Comparison of ENCODE assay signal across 13 cellular contexts in the genomic region with DNA sequence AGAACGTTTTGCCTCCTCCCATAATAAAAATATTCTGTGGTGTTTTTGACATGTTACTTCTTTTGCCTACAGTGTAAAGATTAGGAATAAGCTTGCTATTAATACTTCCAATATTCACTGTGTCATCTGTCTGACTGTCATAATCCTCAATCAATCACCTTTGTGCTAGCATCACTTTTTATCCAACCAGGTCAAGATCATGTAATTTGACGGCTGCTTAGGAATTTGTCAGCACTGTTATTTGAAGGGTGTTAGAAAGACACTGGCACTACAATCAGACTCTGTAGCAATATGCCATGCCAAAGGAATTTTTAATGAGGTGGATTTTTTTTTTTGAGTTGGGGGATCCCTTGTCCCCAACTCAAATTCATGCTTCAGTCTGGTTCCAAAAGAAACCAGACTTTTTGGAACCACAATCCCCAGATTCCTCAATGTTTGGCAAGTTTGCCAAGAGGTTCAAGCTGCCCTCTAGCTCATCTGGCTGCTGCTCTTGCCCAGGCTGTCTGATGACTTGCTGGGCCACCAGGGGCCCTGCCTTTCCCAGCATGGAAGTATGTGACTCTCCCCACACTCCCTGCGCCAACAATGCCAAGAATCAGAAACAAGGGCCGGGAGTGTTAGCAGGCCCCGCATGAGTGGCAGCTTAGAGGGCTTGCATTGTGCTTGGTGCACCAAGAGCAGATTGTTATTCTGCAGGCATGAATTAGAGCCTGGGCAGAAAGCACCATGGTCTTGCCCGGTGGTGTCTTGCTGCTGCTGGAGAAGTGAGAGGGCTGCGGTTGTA. TPM values are rescaled to one million over a fixed set of nuclear protein-coding genes. Genes with fewer than 3 reads are reported as not detected.
DNase-seq lines count a peak whose midpoint lies in the region; FAIRE-seq and TF ChIP-seq lines count a peak whose summit lies in the region.
"Had no signal": no experiment of that assay in that cellular context is flagged by ENCODE, and none has a peak within 500 bp of the region (broad histone marks: within the 10 kb centered on the region; RNA-seq: fewer than 3 reads in every experiment).

No MANE protein-coding gene starts in this region.

- H3K27me3 Mint-ChIP-seq in mesothelial cell of epicardium (ENCODE audit: low read depth) (no peaks in the 10 kb centered on the region), type B pancreatic cell (no peaks in the 10 kb centered on the region)

- H3K79me2 ChIP-seq in PC-9 (ENCODE audit: low read depth) = peaks cover 11% of the 10 kb centered on the region; the same call in 1 of the 2 replicates

- H3K4me3 Mint-ChIP-seq in mesothelial cell of epicardium = no peak overlapping the region
- H3K4me3 Mint-ChIP-seq in type B pancreatic cell = peak overlapping the region; percentile 57
- H3K4me3 Mint-ChIP-seq: stimulated activated naive CD8-positive, alpha-beta T cell treated with anti-CD3 and anti-CD28 coated beads, Interleukin-15, Interleukin-2, amounts not matched to agents 100 ng/mL and 50 ng/mL, for 24 hours had no signal

- H3F3A ChIP-seq in PC-9 (ENCODE audit: insufficient read depth, low read depth) = peaks cover 23% of the 10 kb centered on the region

- no peaks in the 10 kb centered on the region for H3K36me3 ChIP-seq in PC-9 (ENCODE audit: low read depth)
- H3K36me3 ChIP-seq in prostate gland = no peaks in the 10 kb centered on the region

- no peaks in the 10 kb centered on the region for H3K9me2 ChIP-seq in PC-9 (ENCODE audit: insufficient read depth)

- no peaks in the 10 kb centered on the region for H3K27me3 ChIP-seq in PC-9 (ENCODE audit: insufficient read depth, low read depth)
- no peaks in the 10 kb centered on the region for H3K27me3 ChIP-seq in prostate gland (replicated peaks; ENCODE audit: insufficient read depth)

- peaks cover 59% of the 10 kb centered on the region for H3K4me1 ChIP-seq in PC-9 (replicated peaks; ENCODE audit: insufficient read depth)
- no peaks in the 10 kb centered on the region for H3K4me1 ChIP-seq in prostate gland (replicated peaks)

- intact Hi-C loops in PC-9 (cut with micrococcal nuclease; ENCODE audit: unreplicated experiment) (loop anchor here (1.0 to 5.0 kb wide), 4 partner anchors 59 to 377 kb away; partner anchors contain the start of genes EIF2A, PFN2, SERP1 and TSC22D2), prostate gland (cut with DNase I) (no loop called here)

- FAIRE-seq in D721Med (lab: Jason Lieb, UNC) = no peak
- FAIRE-seq: G401.6, HepG2 had no signal

- TF ChIP-seq POLR2A in prostate gland (IDR thresholded peaks at IDR 0.05) = no peak

- DNase-seq in PC-9 (peak; percentile 55 to 67), epithelial cell of prostate (ENCODE audit: low read depth, low spot score) (no peak), mesothelial cell of epicardium (ENCODE audit: low spot score in 2 of 2, unreplicated experiment in 2 of 2) (no peak), type B pancreatic cell (ENCODE audit: extremely low spot score, unreplicated experiment) (no peak), prostate gland (ENCODE audit: low spot score) (no peak), retina (no peak), CD1c-positive myeloid dendritic cell (ENCODE audit: extremely low spot score) (no peak), D721Med (ENCODE audit: insufficient read length, low spot score) (no peak)
- DNase-seq: effector CD8-positive, alpha-beta T cell; NCI-H2171 had no signal

- no peak overlapping the region for H2AFZ ChIP-seq in PC-9

- CTCF ChIA-PET in PC-9 (lab: Charles Lee) = interaction anchor here (0.6 to 1.6 kb wide), 7 partner anchors 13 to 249 kb away, joined by 3 to 7 read pairs (median 4); partner anchors contain the start of gene TSC22D2

- 74% methylated on average over 7 of the region's 7 CpGs for WGBS in prostate gland

- H3K4me2 ChIP-seq in PC-9 = peak overlapping the region; percentile 68

- POLR2A ChIA-PET in PC-9 (lab: Charles Lee; ENCODE audit: unreplicated experiment) = interaction anchor here (0.5 to 0.7 kb wide), 4 partner anchors 11 to 204 kb away, joined by 4 to 12 read pairs (median 8); no protein-coding TSS in a partner anchor

- no peaks in the 10 kb centered on the region for H3K36me3 Mint-ChIP-seq in mesothelial cell of epicardium
- no peaks in the 10 kb centered on the region for H3K36me3 Mint-ChIP-seq in type B pancreatic cell

- no peaks in the 10 kb centered on the region for H3K9me3 Mint-ChIP-seq in mesothelial cell of epicardium
- H3K9me3 Mint-ChIP-seq in type B pancreatic cell = no peaks in the 10 kb centered on the region
- H3K9me3 Mint-ChIP-seq: stimulated activated naive CD8-positive, alpha-beta T cell treated with anti-CD3 and anti-CD28 coated beads, Interleukin-15, Interleukin-2, amounts not matched to agents 100 ng/mL and 50 ng/mL, for 24 hours had no signal

- H3K4me1 Mint-ChIP-seq in mesothelial cell of epicardium = peaks cover 76% of the 10 kb centered on the region
- peaks cover 49% of the 10 kb centered on the region for H3K4me1 Mint-ChIP-seq in type B pancreatic cell (ENCODE audit: unreplicated experiment)

- H3K9me3 ChIP-seq in PC-9 (ENCODE audit: insufficient read depth, low read depth) = no peaks in the 10 kb centered on the region
- no peaks in the 10 kb centered on the region for H3K9me3 ChIP-seq in prostate gland

- H3K27ac Mint-ChIP-seq in mesothelial cell of epicardium (peak overlapping the region; percentile 30), type B pancreatic cell (peak overlapping the region; percentile 93)
- H3K27ac Mint-ChIP-seq: stimulated activated naive CD8-positive, alpha-beta T cell treated with anti-CD3 and anti-CD28 coated beads, Interleukin-15, Interleukin-2, amounts not matched to agents 100 ng/mL and 50 ng/mL, for 24 hours had no signal

- H3K27ac ChIP-seq in PC-9 (peak overlapping the region; percentile 87), epithelial cell of prostate (peak overlapping the region; percentile 98), prostate gland (no peak overlapping the region)

- BruUV-seq in PC-9 (replicated peaks; lab: Mats Ljungman, UMichigan) = no TSS peak

- TF ChIP-seq CTCF in PC-9 (conservative IDR thresholded peaks at IDR 0.05) (no peak), mesothelial cell of epicardium (IDR thresholded peaks at IDR 0.05; ENCODE audit: unreplicated experiment) (no peak), type B pancreatic cell (conservative IDR thresholded peaks at IDR 0.05) (no peak), prostate gland (IDR thresholded peaks at IDR 0.05) (no peak), D721Med (IDR thresholded peaks at IDR 0.05; ENCODE audit: insufficient read depth, missing control alignments) (no peak)

- no peak overlapping the region for H3K4me3 ChIP-seq in PC-9
- no peak overlapping the region for H3K4me3 ChIP-seq in prostate gland

- no peaks in the 10 kb centered on the region for H4K20me1 ChIP-seq in PC-9 (ENCODE audit: insufficient read depth)

RNA-seq across cellular contexts. Expression of gene TSC22D2, which starts 58.6 kb away (rescaled TPM):
- total RNA-seq in PC-9 (2021) = 20.5 and 32.0 TPM in 2 replicates
- total RNA-seq in mesothelial cell of epicardium = 68.7 to 73.2 TPM (median 71.2 TPM) in 3 replicates
- 64.4 and 106 TPM in 2 replicates for total RNA-seq in type B pancreatic cell (ENCODE audit: low replicate concordance)
- total RNA-seq in prostate gland = 10 to 100 TPM in 1 of 2 donors, 1 to 10 TPM in 1; 9.6 to 29.2 TPM

Comparison
In these comparisons a context has a peak if more than half of its experiments do, and no peak if none do; other contexts are left out.
1. DNase-seq: peak in PC-9 (2 of 2); none in epithelial cell of prostate (single experiment), mesothelial cell of epicardium (0 of 2), type B pancreatic cell (single experiment), prostate gland (single experiment), retina (single experiment), CD1c-positive myeloid dendritic cell (single experiment) and D721Med (single experiment).
2. H3K27ac ChIP-seq: peak in PC-9 (single experiment) and epithelial cell of prostate (single experiment); none in prostate gland (0 of 2).